Comparison of ENCODE assay signal across 1 cellular context in the genomic region with DNA sequence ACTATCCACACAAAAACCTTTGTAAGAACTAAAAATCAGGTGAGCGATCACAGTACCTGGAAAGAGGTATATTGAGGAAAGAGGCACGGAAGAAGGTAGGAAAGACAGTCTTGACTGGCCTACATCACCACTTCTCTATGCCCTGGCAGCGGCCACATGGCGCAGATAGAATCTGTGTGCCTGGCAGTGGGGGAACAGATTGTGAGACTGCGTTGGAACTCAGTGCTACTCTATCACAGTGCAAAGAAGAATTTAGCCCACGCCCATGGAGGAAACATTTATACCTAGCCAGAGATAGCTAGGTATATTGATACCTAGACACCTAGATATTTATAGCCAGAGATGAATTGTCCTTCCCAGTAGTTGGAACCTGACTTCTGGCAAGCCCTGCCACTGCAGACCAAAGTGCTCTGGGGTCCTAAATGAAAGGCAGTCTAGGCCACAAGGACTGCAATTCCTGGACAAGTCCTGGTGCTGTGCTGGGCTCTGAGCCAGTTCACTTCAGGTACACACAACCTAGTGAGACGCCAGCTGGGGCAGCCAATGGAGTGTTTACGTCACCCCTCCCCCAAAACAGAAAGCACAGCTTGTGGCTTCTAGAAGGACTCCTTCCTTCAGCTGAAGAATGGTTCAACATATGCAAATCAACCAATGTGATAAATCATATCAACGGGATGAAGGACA.
TF ChIP-seq lines count a peak whose summit lies in the region.

No MANE protein-coding gene starts in this region.

TF ChIP-seq in GM12878, 131 proteins besides CTCF, POLR2A, EP300 and RAD21 (continued from another document):
- TF ChIP-seq, protein P1, sequence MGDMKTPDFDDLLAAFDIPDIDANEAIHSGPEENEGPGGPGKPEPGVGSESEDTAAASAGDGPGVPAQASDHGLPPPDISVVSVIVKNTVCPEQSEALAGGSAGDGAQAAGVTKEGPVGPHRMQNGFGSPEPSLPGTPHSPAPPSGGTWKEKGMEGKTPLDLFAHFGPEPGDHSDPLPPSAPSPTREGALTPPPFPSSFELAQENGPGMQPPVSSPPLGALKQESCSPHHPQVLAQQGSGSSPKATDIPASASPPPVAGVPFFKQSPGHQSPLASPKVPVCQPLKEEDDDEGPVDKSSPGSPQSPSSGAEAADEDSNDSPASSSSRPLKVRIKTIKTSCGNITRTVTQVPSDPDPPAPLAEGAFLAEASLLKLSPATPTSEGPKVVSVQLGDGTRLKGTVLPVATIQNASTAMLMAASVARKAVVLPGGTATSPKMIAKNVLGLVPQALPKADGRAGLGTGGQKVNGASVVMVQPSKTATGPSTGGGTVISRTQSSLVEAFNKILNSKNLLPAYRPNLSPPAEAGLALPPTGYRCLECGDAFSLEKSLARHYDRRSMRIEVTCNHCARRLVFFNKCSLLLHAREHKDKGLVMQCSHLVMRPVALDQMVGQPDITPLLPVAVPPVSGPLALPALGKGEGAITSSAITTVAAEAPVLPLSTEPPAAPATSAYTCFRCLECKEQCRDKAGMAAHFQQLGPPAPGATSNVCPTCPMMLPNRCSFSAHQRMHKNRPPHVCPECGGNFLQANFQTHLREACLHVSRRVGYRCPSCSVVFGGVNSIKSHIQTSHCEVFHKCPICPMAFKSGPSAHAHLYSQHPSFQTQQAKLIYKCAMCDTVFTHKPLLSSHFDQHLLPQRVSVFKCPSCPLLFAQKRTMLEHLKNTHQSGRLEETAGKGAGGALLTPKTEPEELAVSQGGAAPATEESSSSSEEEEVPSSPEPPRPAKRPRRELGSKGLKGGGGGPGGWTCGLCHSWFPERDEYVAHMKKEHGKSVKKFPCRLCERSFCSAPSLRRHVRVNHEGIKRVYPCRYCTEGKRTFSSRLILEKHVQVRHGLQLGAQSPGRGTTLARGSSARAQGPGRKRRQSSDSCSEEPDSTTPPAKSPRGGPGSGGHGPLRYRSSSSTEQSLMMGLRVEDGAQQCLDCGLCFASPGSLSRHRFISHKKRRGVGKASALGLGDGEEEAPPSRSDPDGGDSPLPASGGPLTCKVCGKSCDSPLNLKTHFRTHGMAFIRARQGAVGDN (IDR thresholded peaks at IDR 0.05): no peak
- no peak for TF ChIP-seq MTA3 (IDR thresholded peaks at IDR 0.05; ENCODE audit: borderline replicate concordance, low read length)
- TF ChIP-seq MEF2A (IDR thresholded peaks at IDR 0.05; ENCODE audit: insufficient read depth, low read depth, low read length): no peak
- TF ChIP-seq HDAC6 (IDR thresholded peaks at IDR 0.05; ENCODE audit: unreplicated experiment): no peak
- TF ChIP-seq ZBED1 (IDR thresholded peaks at IDR 0.05; ENCODE audit: borderline replicate concordance): no peak
- TF ChIP-seq TCF7 (IDR thresholded peaks at IDR 0.05; ENCODE audit: borderline replicate concordance): no peak
- TF ChIP-seq CEBPB (IDR thresholded peaks at IDR 0.05; ENCODE audit: borderline replicate concordance in 1 of 2, low read depth in 2 of 2, low read length in 2 of 2): no peak
- TF ChIP-seq ZNF207 (IDR thresholded peaks at IDR 0.05; ENCODE audit: borderline replicate concordance): no peak
- TF ChIP-seq, protein P2, sequence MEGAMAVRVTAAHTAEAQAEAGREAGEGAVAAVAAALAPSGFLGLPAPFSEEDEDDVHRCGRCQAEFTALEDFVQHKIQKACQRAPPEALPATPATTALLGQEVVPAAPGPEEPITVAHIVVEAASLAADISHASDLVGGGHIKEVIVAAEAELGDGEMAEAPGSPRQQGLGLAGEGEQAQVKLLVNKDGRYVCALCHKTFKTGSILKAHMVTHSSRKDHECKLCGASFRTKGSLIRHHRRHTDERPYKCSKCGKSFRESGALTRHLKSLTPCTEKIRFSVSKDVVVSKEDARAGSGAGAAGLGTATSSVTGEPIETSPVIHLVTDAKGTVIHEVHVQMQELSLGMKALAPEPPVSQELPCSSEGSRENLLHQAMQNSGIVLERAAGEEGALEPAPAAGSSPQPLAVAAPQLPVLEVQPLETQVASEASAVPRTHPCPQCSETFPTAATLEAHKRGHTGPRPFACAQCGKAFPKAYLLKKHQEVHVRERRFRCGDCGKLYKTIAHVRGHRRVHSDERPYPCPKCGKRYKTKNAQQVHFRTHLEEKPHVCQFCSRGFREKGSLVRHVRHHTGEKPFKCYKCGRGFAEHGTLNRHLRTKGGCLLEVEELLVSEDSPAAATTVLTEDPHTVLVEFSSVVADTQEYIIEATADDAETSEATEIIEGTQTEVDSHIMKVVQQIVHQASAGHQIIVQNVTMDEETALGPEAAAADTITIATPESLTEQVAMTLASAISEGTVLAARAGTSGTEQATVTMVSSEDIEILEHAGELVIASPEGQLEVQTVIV (IDR thresholded peaks at IDR 0.05; ENCODE audit: borderline replicate concordance, partially characterized antibody): no peak
- no peak for TF ChIP-seq PML (IDR thresholded peaks at IDR 0.05; ENCODE audit: low read length)
